In the genomic region with DNA sequence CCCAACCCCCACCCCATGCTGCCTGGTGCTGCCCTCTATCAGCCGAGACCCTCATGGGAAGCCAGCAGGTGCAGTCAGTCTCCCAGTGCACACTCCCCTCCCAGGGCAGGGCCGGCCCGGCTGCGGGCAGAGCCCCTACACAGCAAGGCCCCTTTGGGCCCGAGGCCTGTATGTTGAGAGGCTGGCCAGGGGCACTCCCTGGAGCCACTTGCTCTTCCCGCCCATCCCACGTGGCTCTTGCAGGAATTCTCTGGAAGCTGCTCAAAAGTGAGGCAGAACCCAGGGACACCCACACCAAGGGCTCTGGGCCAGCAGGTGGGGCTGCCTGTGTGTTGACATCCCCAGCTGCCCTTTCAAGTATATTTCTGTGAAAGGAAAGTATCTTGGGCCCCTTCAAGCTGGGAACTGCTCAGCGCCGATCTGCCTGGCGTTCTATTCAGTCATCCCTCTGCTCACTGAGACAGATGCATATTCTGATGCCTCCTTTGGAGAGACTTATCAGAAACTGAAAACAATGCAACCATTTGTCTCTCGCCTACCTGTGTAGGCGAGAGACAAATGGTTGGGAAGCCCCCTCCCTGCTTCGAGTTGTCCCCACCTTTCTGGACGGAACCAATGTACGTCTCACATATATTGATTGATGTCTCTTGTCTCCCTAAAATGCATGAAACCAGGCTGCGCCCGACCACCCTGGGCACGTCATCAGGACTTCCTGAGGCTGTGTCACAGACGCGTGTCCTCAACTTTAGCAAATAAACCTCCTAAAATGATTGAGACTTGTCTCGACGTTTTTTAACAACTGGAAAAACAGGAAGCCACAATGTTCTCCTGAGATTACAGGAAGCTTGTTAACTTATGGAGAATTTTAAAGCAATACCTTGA, we compare ENCODE assay signal across 1 cellular context.
A peak's percentile ranks its signal among the peaks of the same experiment; 100 is the strongest.
TF ChIP-seq lines count a peak whose summit lies in the region.

No MANE protein-coding gene starts in this region.

TF ChIP-seq in GM12878, 131 proteins besides CTCF, POLR2A, EP300 and RAD21:
- TF ChIP-seq CBX5 (IDR thresholded peaks at IDR 0.05; ENCODE audit: low read depth) (no peak), IKZF1 (conservative IDR thresholded peaks at IDR 0.05) (0 out of 2 replicates have a peak, but pooled peaks have one; percentile 15)
- TF ChIP-seq, protein P1, sequence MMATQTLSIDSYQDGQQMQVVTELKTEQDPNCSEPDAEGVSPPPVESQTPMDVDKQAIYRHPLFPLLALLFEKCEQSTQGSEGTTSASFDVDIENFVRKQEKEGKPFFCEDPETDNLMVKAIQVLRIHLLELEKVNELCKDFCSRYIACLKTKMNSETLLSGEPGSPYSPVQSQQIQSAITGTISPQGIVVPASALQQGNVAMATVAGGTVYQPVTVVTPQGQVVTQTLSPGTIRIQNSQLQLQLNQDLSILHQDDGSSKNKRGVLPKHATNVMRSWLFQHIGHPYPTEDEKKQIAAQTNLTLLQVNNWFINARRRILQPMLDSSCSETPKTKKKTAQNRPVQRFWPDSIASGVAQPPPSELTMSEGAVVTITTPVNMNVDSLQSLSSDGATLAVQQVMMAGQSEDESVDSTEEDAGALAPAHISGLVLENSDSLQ (IDR thresholded peaks at IDR 0.05): peak; percentile 31; the same call in 1 of the 2 replicates
